ENCODE assay signal across 12 cellular contexts in genomic region chr5:36655171-36655570, GRCh38. TPM values are rescaled to one million over a fixed set of nuclear protein-coding genes. Genes with fewer than 3 reads are reported as not detected.
DNase-seq lines count a peak whose midpoint lies in the region; ATAC-seq, FAIRE-seq and TF ChIP-seq lines count a peak whose summit lies in the region.
"Had no signal": no experiment of that assay in that cellular context is flagged by ENCODE, and none has a peak within 500 bp of the region (broad histone marks: within the 10 kb centered on the region; RNA-seq: fewer than 3 reads in every experiment).

No MANE protein-coding gene starts in this region.

- peak overlapping the region; percentile 16 for H3K27ac Mint-ChIP-seq in neural crest cell (ENCODE audit: unreplicated experiment)
- H3K27ac Mint-ChIP-seq: T-helper 17 cell had no signal

- in situ Hi-C loops in GM13976 (cut with MboI; ENCODE audit: low sequenced_read_pairs, unreplicated experiment): no loop called here

- no peaks in the 10 kb centered on the region for H3K27me3 Mint-ChIP-seq in neural crest cell (ENCODE audit: low read depth)

- peaks cover 2% of the 10 kb centered on the region for H3K9me3 Mint-ChIP-seq in neural crest cell

- TF ChIP-seq CTCF in neural crest cell (conservative IDR thresholded peaks at IDR 0.05) (no peak), GM13976 (IDR thresholded peaks at IDR 0.05; ENCODE audit: borderline replicate concordance, control extremely low read depth, extremely low read depth, insufficient read depth, missing control alignments) (no peak)

- H3K4me3 Mint-ChIP-seq in neural crest cell: no peak overlapping the region
- H3K4me3 Mint-ChIP-seq: T-helper 17 cell had no signal

- ATAC-seq in GM19324 (IDR thresholded peaks at IDR 0.05; ENCODE audit: low FRiP score, unreplicated experiment): no peak
- ATAC-seq in HG02938 (IDR thresholded peaks at IDR 0.05; ENCODE audit: unreplicated experiment): no peak
- ATAC-seq: T-helper 17 cell had no signal

- FAIRE-seq in GM12892 (lab: Jason Lieb, UNC): no peak

- TF ChIP-seq POLR2A in GM12892 (IDR thresholded peaks at IDR 0.05; ENCODE audit: low read depth, low read length): no peak

- peaks cover 3% of the 10 kb centered on the region for H3K36me3 Mint-ChIP-seq in neural crest cell (ENCODE audit: low read depth)

- DNase-seq in C1 segment of cervical spinal cord (lab: John Stamatoyannopoulos, UW) (peak in 8 of 14 donors; percentile 22 to 51 (median 26)), NCI-H2107 treated with DMSO at 0.1 percent for 48 hours (lab: John Stamatoyannopoulos, UW; ENCODE audit: unreplicated experiment) (peak; percentile 23), fibroblast of peridontal ligament (ENCODE audit: extremely low read depth) (peak; percentile 40), neural crest cell (ENCODE audit: low read depth, low spot score) (no peak), GM12892 (ENCODE audit: insufficient read length) (no peak), GM13976 (ENCODE audit: low spot score) (no peak)
- DNase-seq: activated T-cell treated with anti-CD3 and anti-CD28 coated beads for 4 hours; NCI-H526 treated with DMSO at 0.1 percent for 48 hours; stimulated activated naive CD4-positive, alpha-beta T cell; T-helper 17 cell had no signal

- peaks cover 24% of the 10 kb centered on the region for H3K4me1 Mint-ChIP-seq in neural crest cell
- H3K4me1 Mint-ChIP-seq: T-helper 17 cell had no signal

RNA-seq across cellular contexts. Expression of gene SLC1A3, which starts 48.8 kb away (rescaled TPM):
- total RNA-seq in neural crest cell: 24.4 and 26.5 TPM in 2 replicates
- not detected for polyA plus RNA-seq in GM12892 (2012; ENCODE audit: missing spikeins)
- total RNA-seq: T-helper 17 cell had no signal

Comparison
In these comparisons a context has a peak if more than half of its experiments do, and no peak if none do; other contexts are left out.
1. DNase-seq: peak in C1 segment of cervical spinal cord (8 of 14), NCI-H2107 treated with DMSO at 0.1 percent for 48 hours (single experiment) and fibroblast of peridontal ligament (single experiment); none in neural crest cell (single experiment), GM12892 (single experiment) and GM13976 (single experiment).